Comparison of ENCODE assay signal across 8 cellular contexts in the genomic region with DNA sequence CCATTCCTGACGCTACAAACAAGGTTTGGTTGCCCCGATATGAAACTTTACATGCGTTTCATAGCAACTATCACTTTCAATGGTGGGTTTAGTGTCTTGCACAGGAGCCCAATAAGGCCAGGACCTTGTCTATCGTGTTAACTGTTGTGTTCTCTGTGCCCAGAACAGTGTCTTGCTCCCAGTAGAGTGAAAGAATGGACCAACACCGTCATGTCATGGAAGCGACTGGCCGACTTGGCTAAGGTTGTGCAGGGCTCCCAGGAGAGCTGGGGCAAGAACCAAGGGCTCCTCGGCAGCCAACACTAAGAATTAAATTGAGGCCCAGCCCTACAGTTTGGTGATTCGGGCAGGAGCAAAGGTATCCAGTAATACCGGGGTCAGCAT.
DNase-seq lines count a peak whose midpoint lies in the region; ATAC-seq, FAIRE-seq and TF ChIP-seq lines count a peak whose summit lies in the region.

No MANE protein-coding gene starts in this region.

- H3K9ac ChIP-seq in NT2/D1 (ENCODE audit: insufficient read length, low read depth) (peak overlapping the region; percentile 66), muscle layer of colon (ENCODE audit: low read length) (peak overlapping the region; percentile 76)

- in situ Hi-C loops in ACHN (cut with HindIII; ENCODE audit: low pct_ligation_motif_present, low pct_unique_long_range_greater_than_20kb, low sequenced_read_pairs), result no loop called here

- DNase-seq in NT2/D1 (ENCODE audit: low read depth, low spot score) (no peak), NCI-H69 (lab: John Stamatoyannopoulos, UW) (no peak), ACHN (no peak), H54 (ENCODE audit: insufficient read length, low spot score) (no peak)
- DNase-seq in effector memory CD4-positive, alpha-beta T cell, result no peak

- no peak for ATAC-seq in GM18498 (IDR thresholded peaks at IDR 0.05; ENCODE audit: unreplicated experiment)

- peaks cover 24% of the 10 kb centered on the region for H3K27me3 ChIP-seq in NT2/D1 (ENCODE audit: insufficient read depth, insufficient read length)
- H3K27me3 ChIP-seq in effector memory CD4-positive, alpha-beta T cell (replicated peaks; ENCODE audit: control insufficient read depth, insufficient read depth, low read length, poor library complexity, severe bottlenecking), result no peaks in the 10 kb centered on the region
- H3K27me3 ChIP-seq in muscle layer of colon (ENCODE audit: control insufficient read depth in 1 of 2, insufficient read depth in 2 of 2, low read length in 2 of 2), result no peaks in the 10 kb centered on the region

- no peak for TF ChIP-seq POLR2A in H54 (IDR thresholded peaks at IDR 0.05; ENCODE audit: low read depth, low read length)

- H3K4me1 ChIP-seq in NT2/D1 (ENCODE audit: insufficient read depth, insufficient read length) (peaks cover 4% of the 10 kb centered on the region), muscle layer of colon (ENCODE audit: insufficient read depth, low read length) (peaks cover 30% of the 10 kb centered on the region)
- peaks cover 4% of the 10 kb centered on the region for H3K4me1 ChIP-seq in effector memory CD4-positive, alpha-beta T cell (ENCODE audit: control insufficient read depth, insufficient read depth, low read length, poor library complexity, severe bottlenecking)

- peak overlapping the region; percentile 46 for H3K4me3 ChIP-seq in NT2/D1 (ENCODE audit: insufficient read length, low read depth)
- H3K4me3 ChIP-seq in effector memory CD4-positive, alpha-beta T cell (ENCODE audit: insufficient read depth, low read depth, low read length, poor library complexity, severe bottlenecking), result peak overlapping the region; percentile 55
- H3K4me3 ChIP-seq in muscle layer of colon (ENCODE audit: low read depth in 1 of 2, low read length in 2 of 2), result peak overlapping the region; percentile 71 to 80

- H3K27ac ChIP-seq in 22Rv1 (peak overlapping the region; percentile 100), muscle layer of colon (ENCODE audit: low read depth, low read length) (peak overlapping the region; percentile 90)
- H3K27ac ChIP-seq in effector memory CD4-positive, alpha-beta T cell (ENCODE audit: insufficient read depth, low read length, poor library complexity, severe bottlenecking), result no peak overlapping the region

- no peak for FAIRE-seq in H54 (lab: Jason Lieb, UNC)

- H3K9me3 ChIP-seq in NT2/D1 (ENCODE audit: insufficient read depth, low read length) (no peaks in the 10 kb centered on the region), muscle layer of colon (ENCODE audit: low read length) (no peaks in the 10 kb centered on the region)
- H3K9me3 ChIP-seq in effector memory CD4-positive, alpha-beta T cell (ENCODE audit: control insufficient read depth, low read length), result no peaks in the 10 kb centered on the region

- no peak for TF ChIP-seq CTCF in 22Rv1 (IDR thresholded peaks at IDR 0.05)

- no peaks in the 10 kb centered on the region for H3K36me3 ChIP-seq in NT2/D1 (ENCODE audit: insufficient read depth, insufficient read length, low read length)
- no peaks in the 10 kb centered on the region for H3K36me3 ChIP-seq in effector memory CD4-positive, alpha-beta T cell (ENCODE audit: control insufficient read depth, insufficient read depth, low read length)
- no peaks in the 10 kb centered on the region for H3K36me3 ChIP-seq in muscle layer of colon (ENCODE audit: insufficient read depth, low read length)
